ENCODE assay signal across 16 cellular contexts in the genomic region with DNA sequence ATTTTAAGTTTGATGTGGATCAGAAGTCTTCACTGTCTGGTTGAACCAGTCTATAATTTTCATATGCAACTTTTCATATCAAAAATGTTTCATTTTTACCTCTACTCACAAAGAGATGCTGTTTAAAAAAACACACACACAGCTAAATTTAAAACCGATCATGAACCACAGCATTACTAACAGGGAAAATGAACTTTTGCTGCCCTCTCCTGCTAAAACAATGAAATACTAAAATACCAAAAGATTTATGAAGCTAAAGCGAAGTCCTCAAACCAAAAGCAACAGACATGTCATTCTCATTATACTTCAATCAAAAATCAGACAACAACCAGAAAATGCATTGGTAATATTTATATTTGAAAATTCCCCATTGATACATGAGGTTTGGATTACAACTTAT. TPM values are rescaled to one million over a fixed set of nuclear protein-coding genes. Genes with fewer than 3 reads are reported as not detected.
"Had no signal": no experiment of that assay in that cellular context is flagged by ENCODE, and none has a peak within 500 bp of the region (broad histone marks: within the 10 kb centered on the region; RNA-seq: fewer than 3 reads in every experiment).

No MANE protein-coding gene starts in this region.

RNA-seq across cellular contexts. Expression of a gene that starts 52.9 kb away (rescaled TPM):
- total RNA-seq: activated CD4-positive, alpha-beta memory T cell treated with anti-CD3 and anti-CD28 coated beads, Interleukin-2, amount 10 ng/mL, durations not matched to agents 7 days and 5 days; activated CD8-positive, alpha-beta memory T cell treated with anti-CD3 and anti-CD28 coated beads, Interleukin-2, amount 10 ng/mL, durations not matched to agents 7 days and 5 days; activated naive CD8-positive, alpha-beta T cell treated with anti-CD3 and anti-CD28 coated beads for 36 hours; activated T-helper 17 cell treated with anti-CD3 and anti-CD28 coated beads, Interleukin-2, amount 50 U/mL, for 72 hours; body of pancreas; esophagus squamous epithelium; gastrocnemius medialis; heart left ventricle; lower leg skin; mucosa of gallbladder; naive thymus-derived CD4-positive, alpha-beta T cell; pancreas; pulmonary artery endothelial cell; suprapubic skin; transverse colon; uterus had no signal
